Comparison of ENCODE assay signal across 10 cellular contexts in genomic region chr5:154072782-154073171, GRCh38. TPM values are rescaled to one million over a fixed set of nuclear protein-coding genes. Genes with fewer than 3 reads are reported as not detected.
A peak's percentile ranks its signal among the peaks of the same experiment; 100 is the strongest.
DNase-seq lines count a peak whose midpoint lies in the region; ATAC-seq and TF ChIP-seq lines count a peak whose summit lies in the region.
"Had no signal": no experiment of that assay in that cellular context is flagged by ENCODE, and none has a peak within 500 bp of the region (broad histone marks: within the 10 kb centered on the region; RNA-seq: fewer than 3 reads in every experiment).

No MANE protein-coding gene starts in this region.

- no peak for DNase-seq in activated T-cell treated with anti-CD3 and anti-CD28 coated beads, Interleukin-2, amount 50 U/mL, for 72 hours
- DNase-seq in activated T-cell treated with anti-CD3 and anti-CD28 coated beads, Interleukin-2, amount 50 U/mL, for 24 hours = no peak
- DNase-seq in sciatic nerve (ENCODE audit: low spot score) (no peak), SW480 (ENCODE audit: low spot score) (no peak), putamen (ENCODE audit: low spot score) (no peak)

- no peaks in the 10 kb centered on the region for H3K9me3 ChIP-seq in Loucy (ENCODE audit: insufficient read depth, low read depth, low read length)
- H3K9me3 ChIP-seq: mucosa of descending colon, ovary had no signal

- H3K36me3 Mint-ChIP-seq in activated T-cell treated with anti-CD3 and anti-CD28 coated beads, Interleukin-2, amount 50 U/mL, for 72 hours (ENCODE audit: insufficient read depth in 2 of 2) = peaks cover 2% of the 10 kb centered on the region in 2 donors
- H3K36me3 Mint-ChIP-seq in activated T-cell treated with anti-CD3 and anti-CD28 coated beads, Interleukin-2, amount 50 U/mL, for 24 hours (ENCODE audit: low read depth) = no peaks in the 10 kb centered on the region
- no peaks in the 10 kb centered on the region for H3K36me3 Mint-ChIP-seq in brain

- no peaks in the 10 kb centered on the region for H4K20me1 ChIP-seq in Loucy (ENCODE audit: insufficient read depth, low read length, poor library complexity, severe bottlenecking)

- H3K9me3 Mint-ChIP-seq in activated T-cell treated with anti-CD3 and anti-CD28 coated beads, Interleukin-2, amount 50 U/mL, for 72 hours = peaks cover 0 to 2% of the 10 kb centered on the region in 2 donors
- H3K9me3 Mint-ChIP-seq in activated T-cell treated with anti-CD3 and anti-CD28 coated beads, Interleukin-2, amount 50 U/mL, for 24 hours = no peaks in the 10 kb centered on the region
- peaks cover 0 to 2% (median 0%) of the 10 kb centered on the region in 5 experiments for H3K9me3 Mint-ChIP-seq in brain

- peaks cover 5% of the 10 kb centered on the region for H3K4me1 ChIP-seq in Loucy (ENCODE audit: insufficient read depth, low read length, poor library complexity, severe bottlenecking)

- H3K27me3 Mint-ChIP-seq in activated T-cell treated with anti-CD3 and anti-CD28 coated beads, Interleukin-2, amount 50 U/mL, for 72 hours (ENCODE audit: low read depth) = no peaks in the 10 kb centered on the region
- no peaks in the 10 kb centered on the region for H3K27me3 Mint-ChIP-seq in activated T-cell treated with anti-CD3 and anti-CD28 coated beads, Interleukin-2, amount 50 U/mL, for 24 hours
- H3K27me3 Mint-ChIP-seq in brain = no peaks in the 10 kb centered on the region

- H3K36me3 ChIP-seq in Loucy (ENCODE audit: insufficient read depth, low read length) = no peaks in the 10 kb centered on the region
- H3K36me3 ChIP-seq: ovary had no signal

- peak overlapping the region in 1 of 2 donors; percentile 59 for H3K4me3 Mint-ChIP-seq in activated T-cell treated with anti-CD3 and anti-CD28 coated beads, Interleukin-2, amount 50 U/mL, for 72 hours
- H3K4me3 Mint-ChIP-seq in activated T-cell treated with anti-CD3 and anti-CD28 coated beads, Interleukin-2, amount 50 U/mL, for 24 hours = no peak overlapping the region
- H3K4me3 Mint-ChIP-seq in brain = peak overlapping the region in 2 of 5 experiments; percentile 14 to 23

- peaks cover 54% of the 10 kb centered on the region for H3K4me1 Mint-ChIP-seq in activated T-cell treated with anti-CD3 and anti-CD28 coated beads, Interleukin-2, amount 50 U/mL, for 72 hours (ENCODE audit: low read depth)
- H3K4me1 Mint-ChIP-seq in activated T-cell treated with anti-CD3 and anti-CD28 coated beads, Interleukin-2, amount 50 U/mL, for 24 hours (ENCODE audit: low read depth) = peaks cover 33% of the 10 kb centered on the region
- H3K4me1 Mint-ChIP-seq in brain = peaks cover 34% of the 10 kb centered on the region

- no peaks in the 10 kb centered on the region for H3K27me3 ChIP-seq in Loucy (ENCODE audit: insufficient read depth, low read length, poor library complexity, severe bottlenecking)
- H3K27me3 ChIP-seq: ovary had no signal

- H3K9me2 ChIP-seq in Loucy (replicated peaks; ENCODE audit: low read depth, low read length) = no peaks in the 10 kb centered on the region

- no peak for ATAC-seq in activated T-cell treated with anti-CD3 and anti-CD28 coated beads, Interleukin-2, amount 50 U/mL, for 72 hours (replicated peaks in 1 of 2)
- ATAC-seq in sciatic nerve (peak; percentile 20), GM21717 (IDR thresholded peaks at IDR 0.05; ENCODE audit: unreplicated experiment) (no peak)

- intact Hi-C loops in sciatic nerve (cut with DNase I) = loop anchor here (5.0 to 10.0 kb wide), 2 partner anchors 112 to 330 kb away; no protein-coding TSS in a partner anchor

- H3K79me2 ChIP-seq in Loucy (ENCODE audit: insufficient read depth, low read length) = no peaks in the 10 kb centered on the region

- TF ChIP-seq CTCF in Loucy (conservative IDR thresholded peaks at IDR 0.05; ENCODE audit: low read length) (no peak), brain (conservative IDR thresholded peaks at IDR 0.05) (no peak)

- no peak overlapping the region for H3K4me2 ChIP-seq in Loucy (ENCODE audit: low read depth, low read length, poor library complexity, severe bottlenecking)

- peak overlapping the region; percentile 65; the same call in 1 of the 2 replicates for H2AFZ ChIP-seq in Loucy (ENCODE audit: low read length)

- no peak overlapping the region for H3K4me3 ChIP-seq in Loucy (ENCODE audit: low read length, poor library complexity, severe bottlenecking)
- H3K4me3 ChIP-seq: mucosa of descending colon, ovary had no signal

- H3K27ac Mint-ChIP-seq in activated T-cell treated with anti-CD3 and anti-CD28 coated beads, Interleukin-2, amount 50 U/mL, for 72 hours = peak overlapping the region; percentile 17
- no peak overlapping the region for H3K27ac Mint-ChIP-seq in activated T-cell treated with anti-CD3 and anti-CD28 coated beads, Interleukin-2, amount 50 U/mL, for 24 hours
- peak overlapping the region; percentile 12 to 93 (median 81) for H3K27ac Mint-ChIP-seq in brain

- no peaks in the 10 kb centered on the region for H3F3A ChIP-seq in Loucy (ENCODE audit: low read depth)

- no peak overlapping the region for H3K9ac ChIP-seq in Loucy (ENCODE audit: low read depth, low read length, poor library complexity, severe bottlenecking)

RNA-seq across cellular contexts. Expression of gene MFAP3, which starts 34.0 kb away (rescaled TPM):
- 10 to 100 TPM; 20.9 to 21.8 TPM for total RNA-seq in activated T-cell treated with anti-CD3 and anti-CD28 coated beads, Interleukin-2, amount 50 U/mL, for 72 hours
- polyA plus RNA-seq in brain (ENCODE audit: insufficient read depth, low read depth, low replicate concordance) = 14.9 TPM
- total RNA-seq in sciatic nerve = 41.3 TPM

RNA-seq across cellular contexts. Expression of gene FAM114A2, which starts 34.1 kb away (rescaled TPM):
- 10 to 100 TPM; 31.8 to 33.7 TPM for total RNA-seq in activated T-cell treated with anti-CD3 and anti-CD28 coated beads, Interleukin-2, amount 50 U/mL, for 72 hours
- 8.0 TPM for polyA plus RNA-seq in brain (ENCODE audit: insufficient read depth, low read depth, low replicate concordance)
- 46.5 TPM for total RNA-seq in sciatic nerve
